8 cellular contexts compared by ENCODE assay signal in genomic region chr6:5471044-5471443, GRCh38.
DNase-seq lines count a peak whose midpoint lies in the region; ATAC-seq, FAIRE-seq and TF ChIP-seq lines count a peak whose summit lies in the region.

No MANE protein-coding gene starts in this region.

- no peak for TF ChIP-seq EP300 in sigmoid colon (IDR thresholded peaks at IDR 0.05)

- H3K79me2 ChIP-seq in GM23338 (replicated peaks; ENCODE audit: insufficient read depth) = no peaks in the 10 kb centered on the region

- no peaks in the 10 kb centered on the region for H3K36me3 ChIP-seq in GM23338 (ENCODE audit: insufficient read depth)
- no peaks in the 10 kb centered on the region for H3K36me3 ChIP-seq in sigmoid colon

- intact Hi-C loops in right cardiac atrium (cut with DNase I) (loop anchor here in 2 of 4 donors (5.0 to 10.0 kb wide), 3 partner anchors 294 to 1074 kb away; no protein-coding TSS in a partner anchor), sigmoid colon (cut with DNase I) (no loop called here)

- H3K27ac ChIP-seq in GM23338 (ENCODE audit: low read depth) = no peak overlapping the region
- H3K27ac ChIP-seq in right cardiac atrium (ENCODE audit: low read length) = no peak overlapping the region
- no peak overlapping the region for H3K27ac ChIP-seq in sigmoid colon

- 13% methylated on average over 8 of the region's 8 CpGs for WGBS in right cardiac atrium
- WGBS in sigmoid colon, 2 donors = 22 to 26% methylated on average over 8 of the region's 8 CpGs

- H3K4me3 Mint-ChIP-seq in GM23338 (no peak overlapping the region), T-cell (no peak overlapping the region)

- no peak for TF ChIP-seq POLR2A in sigmoid colon (IDR thresholded peaks at IDR 0.05)

- H3K4me2 ChIP-seq in GM23338 = peak overlapping the region; percentile 7; the same call in 1 of the 2 replicates

- ATAC-seq in GM23338 (peak; percentile 88), T-cell (replicated peaks in 1 of 4) (peak; percentile 55 to 79 (median 74)), right cardiac atrium (peak; percentile 77 to 83), GM18870 (IDR thresholded peaks at IDR 0.05; ENCODE audit: unreplicated experiment) (no peak)

- H3K27me3 Mint-ChIP-seq in GM23338 (ENCODE audit: insufficient read depth, low read depth, poor library complexity) = peaks cover 2% of the 10 kb centered on the region
- H3K27me3 Mint-ChIP-seq in T-cell = no peaks in the 10 kb centered on the region

- POLR2A ChIA-PET in T-cell (lab: Charles Lee) = interaction anchor here in 1 of 2 donors (0.6 kb wide), 1 partner anchor 104 kb away, joined by 3 read pairs; no protein-coding TSS in a partner anchor

- H3K27me3 ChIP-seq in GM23338 (ENCODE audit: insufficient read depth) = no peaks in the 10 kb centered on the region
- H3K27me3 ChIP-seq in right cardiac atrium (ENCODE audit: control insufficient read depth, insufficient read depth) = no peaks in the 10 kb centered on the region
- no peaks in the 10 kb centered on the region for H3K27me3 ChIP-seq in sigmoid colon

- TF ChIP-seq CTCF in D721Med (IDR thresholded peaks at IDR 0.05; ENCODE audit: insufficient read depth, missing control alignments) = peak; percentile 91
- TF ChIP-seq CTCF in GM23338 (conservative IDR thresholded peaks at IDR 0.05; ENCODE audit: low read depth in 2 of 2) = peak; percentile 83 to 97
- TF ChIP-seq CTCF in sigmoid colon (IDR thresholded peaks at IDR 0.05) = peak in 3 of 4 experiments; percentile 27 to 61 (median 40)

- no peaks in the 10 kb centered on the region for H4K20me1 ChIP-seq in GM23338 (replicated peaks; ENCODE audit: insufficient read depth)

- no peaks in the 10 kb centered on the region for H3F3A ChIP-seq in GM23338 (replicated peaks; ENCODE audit: low read depth)

- no peak overlapping the region for H3K27ac Mint-ChIP-seq in GM23338
- no peak overlapping the region for H3K27ac Mint-ChIP-seq in T-cell

- H3K9me2 ChIP-seq in GM23338 (ENCODE audit: insufficient read depth) = no peaks in the 10 kb centered on the region

- H3K36me3 Mint-ChIP-seq in GM23338 (ENCODE audit: low read depth) (no peaks in the 10 kb centered on the region), T-cell (peaks cover 7% of the 10 kb centered on the region)

- FAIRE-seq in D721Med (lab: Jason Lieb, UNC) = no peak

- peaks cover 35% of the 10 kb centered on the region for H3K4me1 ChIP-seq in GM23338 (ENCODE audit: insufficient read depth)
- H3K4me1 ChIP-seq in right cardiac atrium (ENCODE audit: control insufficient read depth, insufficient read depth, low read length) = peaks cover 4% of the 10 kb centered on the region
- H3K4me1 ChIP-seq in sigmoid colon = peaks cover 0 to 7% (median 1%) of the 10 kb centered on the region in 4 donors

- no peaks in the 10 kb centered on the region for H3K9me3 ChIP-seq in right cardiac atrium (ENCODE audit: control insufficient read depth, low read length)
- no peaks in the 10 kb centered on the region for H3K9me3 ChIP-seq in sigmoid colon

- peaks cover 29% of the 10 kb centered on the region for H3K4me1 Mint-ChIP-seq in GM23338
- H3K4me1 Mint-ChIP-seq in T-cell = peaks cover 0 to 20% (median 0%) of the 10 kb centered on the region in 3 donors

- DNase-seq in D721Med (ENCODE audit: insufficient read length, low spot score) = no peak
- peak; percentile 83 for DNase-seq in GM23338 (ENCODE audit: low spot score)
- DNase-seq in NCI-H1105 treated with DMSO at 0.1 percent for 48 hours (lab: John Stamatoyannopoulos, UW) = peak; percentile 87
- DNase-seq in T-cell = peak; percentile 15 to 69 (median 56)
- DNase-seq in amygdala (lab: John Stamatoyannopoulos, UW) = peak in 37 of 56 donors; percentile 6 to 78 (median 36)
- DNase-seq in right cardiac atrium = peak; percentile 40 to 84 (median 76)
- no peak for DNase-seq in sigmoid colon

- no peak overlapping the region for H2AFZ ChIP-seq in GM23338

- CTCF ChIA-PET in T-cell (lab: Charles Lee) = interaction anchor here (0.5 to 2.3 kb wide), 20 partner anchors 10 to 1603 kb away, joined by 3 to 17 read pairs (median 4); no protein-coding TSS in a partner anchor

- H3K4me3 ChIP-seq in GM23338 (no peak overlapping the region), right cardiac atrium (ENCODE audit: low read length) (no peak overlapping the region), sigmoid colon (no peak overlapping the region)

- H3K9me3 Mint-ChIP-seq in GM23338 (no peaks in the 10 kb centered on the region), T-cell (no peaks in the 10 kb centered on the region)

TF ChIP-seq in GM23338, 12 proteins besides CTCF, POLR2A, EP300 and RAD21:
- TF ChIP-seq REST (IDR thresholded peaks at IDR 0.05; ENCODE audit: unreplicated experiment) (no peak), NANOG (IDR thresholded peaks at IDR 0.05; ENCODE audit: borderline replicate concordance) (no peak)

Comparison
In these comparisons a context has a peak if more than half of its experiments do, and no peak if none do; other contexts are left out.
1. DNase-seq: peak in GM23338 (single experiment), NCI-H1105 treated with DMSO at 0.1 percent for 48 hours (single experiment), T-cell (34 of 34), amygdala (37 of 56) and right cardiac atrium (3 of 3); none in D721Med (single experiment) and sigmoid colon (single experiment).
2. CTCF ChIP-seq: peak in every context shown above with its lines; median percentile 91 in D721Med; 90 in GM23338; 40 in sigmoid colon.